20 cellular contexts compared by ENCODE assay signal in the genomic region with DNA sequence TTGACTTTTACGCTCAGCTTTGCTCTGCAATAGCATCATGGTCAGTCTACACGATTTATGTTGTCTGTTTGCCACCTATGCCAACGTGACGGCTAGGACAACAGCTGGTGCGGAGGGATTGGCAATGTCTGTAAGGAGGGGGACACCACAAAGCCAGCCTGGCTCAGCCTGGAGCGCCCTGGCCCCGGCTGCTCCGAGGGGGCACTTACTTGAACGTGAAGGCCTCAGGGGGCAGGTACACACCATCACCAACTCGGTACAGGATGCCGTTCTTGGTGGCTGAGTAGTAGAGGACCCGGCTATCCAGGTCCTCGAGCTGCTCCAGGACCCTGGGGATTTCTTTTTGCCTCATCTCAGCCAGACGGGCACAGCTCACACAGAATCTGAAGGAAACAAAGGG. TPM values are rescaled to one million over a fixed set of nuclear protein-coding genes. Genes with fewer than 3 reads are reported as not detected.
A peak's percentile ranks its signal among the peaks of the same experiment; 100 is the strongest.
DNase-seq lines count a peak whose midpoint lies in the region; ATAC-seq lines count a peak whose summit lies in the region.
"Had no signal": no experiment of that assay in that cellular context is flagged by ENCODE, and none has a peak within 500 bp of the region (broad histone marks: within the 10 kb centered on the region; RNA-seq: fewer than 3 reads in every experiment).

No MANE protein-coding gene starts in this region.

- no peaks in the 10 kb centered on the region for H3K9me3 Mint-ChIP-seq in activated naive CD4-positive, alpha-beta T cell treated with anti-CD3 and anti-CD28 coated beads, Interleukin-2, amount 50 U/mL, for 24 hours
- H3K9me3 Mint-ChIP-seq in CD8-positive, alpha-beta memory T cell: no peaks in the 10 kb centered on the region
- no peaks in the 10 kb centered on the region for H3K9me3 Mint-ChIP-seq in activated T-helper 17 cell treated with anti-CD3 and anti-CD28 coated beads, Interleukin-2, amount 50 U/mL, for 72 hours
- H3K9me3 Mint-ChIP-seq in naive thymus-derived CD8-positive, alpha-beta T cell: no peaks in the 10 kb centered on the region
- H3K9me3 Mint-ChIP-seq: HFFc6 had no signal

- peaks cover 44% of the 10 kb centered on the region for H3K4me1 ChIP-seq in CD8-positive, alpha-beta memory T cell (ENCODE audit: insufficient read depth, low read length)
- H3K4me1 ChIP-seq: SJCRH30 had no signal

- H3K27ac Mint-ChIP-seq in activated naive CD4-positive, alpha-beta T cell treated with anti-CD3 and anti-CD28 coated beads, Interleukin-2, amount 50 U/mL, for 24 hours: peak overlapping the region; percentile 59
- peak overlapping the region in 7 of 8 donors; percentile 43 to 100 (median 63) for H3K27ac Mint-ChIP-seq in CD8-positive, alpha-beta memory T cell
- H3K27ac Mint-ChIP-seq in activated T-helper 17 cell treated with anti-CD3 and anti-CD28 coated beads, Interleukin-2, amount 50 U/mL, for 72 hours: peak overlapping the region; percentile 74
- H3K27ac Mint-ChIP-seq in naive thymus-derived CD8-positive, alpha-beta T cell: peak overlapping the region in 9 of 10 donors; percentile 34 to 100 (median 80)
- H3K27ac Mint-ChIP-seq: HFFc6 had no signal

- H3K27ac ChIP-seq in CD8-positive, alpha-beta memory T cell (ENCODE audit: low read depth, low read length): no peak overlapping the region
- H3K27ac ChIP-seq: KMS-11, RWPE1, SJCRH30 had no signal

- peaks cover 22% of the 10 kb centered on the region for H3K36me3 Mint-ChIP-seq in activated naive CD4-positive, alpha-beta T cell treated with anti-CD3 and anti-CD28 coated beads, Interleukin-2, amount 50 U/mL, for 24 hours
- H3K36me3 Mint-ChIP-seq in CD8-positive, alpha-beta memory T cell: peaks cover 11 to 75% (median 19%) of the 10 kb centered on the region in 3 donors
- peaks cover 100% of the 10 kb centered on the region for H3K36me3 Mint-ChIP-seq in activated T-helper 17 cell treated with anti-CD3 and anti-CD28 coated beads, Interleukin-2, amount 50 U/mL, for 72 hours (ENCODE audit: low read depth)
- H3K36me3 Mint-ChIP-seq in naive thymus-derived CD8-positive, alpha-beta T cell: peaks cover 5 to 70% (median 40%) of the 10 kb centered on the region in 3 donors

- no peaks in the 10 kb centered on the region for H3K9me3 ChIP-seq in CD8-positive, alpha-beta memory T cell (ENCODE audit: low read length)
- H3K9me3 ChIP-seq: SJCRH30 had no signal

- CTCF ChIA-PET in CD8-positive, alpha-beta memory T cell (lab: Charles Lee): no interaction called here

- no peak for ATAC-seq in activated T-helper 17 cell treated with anti-CD3 and anti-CD28 coated beads, Interleukin-2, amount 50 U/mL, for 72 hours (replicated peaks)
- ATAC-seq in naive thymus-derived CD8-positive, alpha-beta T cell: no peak
- ATAC-seq in HG03457 (IDR thresholded peaks at IDR 0.05; ENCODE audit: unreplicated experiment): no peak
- no peak for ATAC-seq in HG03571 (IDR thresholded peaks at IDR 0.05; ENCODE audit: unreplicated experiment)

- POLR2A ChIA-PET in CD8-positive, alpha-beta memory T cell (lab: Charles Lee): no interaction called here
- POLR2A ChIA-PET in naive thymus-derived CD8-positive, alpha-beta T cell (lab: Charles Lee): no interaction called here

- no peak overlapping the region for H3K4me3 Mint-ChIP-seq in activated naive CD4-positive, alpha-beta T cell treated with anti-CD3 and anti-CD28 coated beads, Interleukin-2, amount 50 U/mL, for 24 hours
- no peak overlapping the region for H3K4me3 Mint-ChIP-seq in CD8-positive, alpha-beta memory T cell
- H3K4me3 Mint-ChIP-seq in activated T-helper 17 cell treated with anti-CD3 and anti-CD28 coated beads, Interleukin-2, amount 50 U/mL, for 72 hours: no peak overlapping the region
- no peak overlapping the region for H3K4me3 Mint-ChIP-seq in naive thymus-derived CD8-positive, alpha-beta T cell
- H3K4me3 Mint-ChIP-seq: HFFc6 had no signal

- DNase-seq in activated naive CD4-positive, alpha-beta T cell (lab: John Stamatoyannopoulos, UW): no peak
- no peak for DNase-seq in CD8-positive, alpha-beta memory T cell
- no peak for DNase-seq in naive thymus-derived CD8-positive, alpha-beta T cell
- DNase-seq in superior temporal gyrus (ENCODE audit: extremely low spot score): no peak
- DNase-seq: DMS153, HFFc6, NCI-H1048, NCI-H1436 treated with DMSO at 0.1 percent for 48 hours, NCI-H2081, NCI-H774, SJCRH30 had no signal

- peaks cover 30% of the 10 kb centered on the region for H3K4me1 Mint-ChIP-seq in activated naive CD4-positive, alpha-beta T cell treated with anti-CD3 and anti-CD28 coated beads, Interleukin-2, amount 50 U/mL, for 24 hours
- H3K4me1 Mint-ChIP-seq in CD8-positive, alpha-beta memory T cell: peaks cover 31 to 48% (median 45%) of the 10 kb centered on the region in 3 donors
- peaks cover 8% of the 10 kb centered on the region for H3K4me1 Mint-ChIP-seq in activated T-helper 17 cell treated with anti-CD3 and anti-CD28 coated beads, Interleukin-2, amount 50 U/mL, for 72 hours
- peaks cover 12 to 45% (median 29%) of the 10 kb centered on the region in 4 donors for H3K4me1 Mint-ChIP-seq in naive thymus-derived CD8-positive, alpha-beta T cell

- H3K36me3 ChIP-seq in CD8-positive, alpha-beta memory T cell (ENCODE audit: insufficient read depth, low read length): peaks cover 55% of the 10 kb centered on the region

- H3K27me3 ChIP-seq in CD8-positive, alpha-beta memory T cell (ENCODE audit: insufficient read depth, low read length, poor library complexity, severe bottlenecking): no peaks in the 10 kb centered on the region
- H3K27me3 ChIP-seq: SJCRH30 had no signal

- H3K4me3 ChIP-seq in CD8-positive, alpha-beta memory T cell (ENCODE audit: low read length): no peak overlapping the region
- H3K4me3 ChIP-seq: SJCRH30 had no signal

- no peaks in the 10 kb centered on the region for H3K27me3 Mint-ChIP-seq in activated naive CD4-positive, alpha-beta T cell treated with anti-CD3 and anti-CD28 coated beads, Interleukin-2, amount 50 U/mL, for 24 hours
- H3K27me3 Mint-ChIP-seq in CD8-positive, alpha-beta memory T cell: no peaks in the 10 kb centered on the region
- no peaks in the 10 kb centered on the region for H3K27me3 Mint-ChIP-seq in activated T-helper 17 cell treated with anti-CD3 and anti-CD28 coated beads, Interleukin-2, amount 50 U/mL, for 72 hours
- no peaks in the 10 kb centered on the region for H3K27me3 Mint-ChIP-seq in naive thymus-derived CD8-positive, alpha-beta T cell

RNA-seq across cellular contexts. Expression of a gene that starts 26.4 kb away (rescaled TPM):
- total RNA-seq in CD8-positive, alpha-beta memory T cell: 100 to 1,000 TPM; 336 to 348 TPM
- 259 TPM for polyA plus RNA-seq in CD8-positive, alpha-beta memory T cell
- 100 to 1,000 TPM; 174 to 235 TPM for total RNA-seq in activated T-helper 17 cell treated with anti-CD3 and anti-CD28 coated beads, Interleukin-2, amount 50 U/mL, for 72 hours
- total RNA-seq in naive thymus-derived CD8-positive, alpha-beta T cell: 100 to 1,000 TPM; 363 to 378 TPM
- polyA plus RNA-seq in naive thymus-derived CD8-positive, alpha-beta T cell: 100 to 1,000 TPM; 226 to 282 (median 269) TPM

RNA-seq across cellular contexts. Expression of a gene that starts 34.6 kb away (rescaled TPM):
- total RNA-seq in CD8-positive, alpha-beta memory T cell: 10 to 100 TPM; 53.7 to 58.1 TPM
- 7.4 TPM for polyA plus RNA-seq in CD8-positive, alpha-beta memory T cell
- total RNA-seq in activated T-helper 17 cell treated with anti-CD3 and anti-CD28 coated beads, Interleukin-2, amount 50 U/mL, for 72 hours: 100 to 1,000 TPM; 114 to 237 TPM
- 10 to 100 TPM; 61.4 to 68.0 TPM for total RNA-seq in naive thymus-derived CD8-positive, alpha-beta T cell
- polyA plus RNA-seq in naive thymus-derived CD8-positive, alpha-beta T cell: 1 to 10 TPM; 2.2 to 4.2 (median 2.9) TPM

RNA-seq across cellular contexts. Expression of a gene that starts 40.0 kb away (rescaled TPM):
- total RNA-seq in CD8-positive, alpha-beta memory T cell: 100 to 1,000 TPM; 273 to 284 TPM
- 47.4 TPM for polyA plus RNA-seq in CD8-positive, alpha-beta memory T cell
- 100 to 1,000 TPM; 205 to 372 TPM for total RNA-seq in activated T-helper 17 cell treated with anti-CD3 and anti-CD28 coated beads, Interleukin-2, amount 50 U/mL, for 72 hours
- total RNA-seq in naive thymus-derived CD8-positive, alpha-beta T cell: 100 to 1,000 TPM; 109 to 122 TPM
- polyA plus RNA-seq in naive thymus-derived CD8-positive, alpha-beta T cell: 10 to 100 TPM; 15.7 to 42.7 (median 25.8) TPM

RNA-seq across cellular contexts. Expression of a gene that starts 43.7 kb away (rescaled TPM):
- total RNA-seq in CD8-positive, alpha-beta memory T cell: 1 to 10 TPM; 6.6 to 7.7 TPM
- 0.35 TPM for polyA plus RNA-seq in CD8-positive, alpha-beta memory T cell
- 10 to 100 TPM in 1 of 2 donors, 1 to 10 TPM in 1; 5.7 to 47.0 TPM for total RNA-seq in activated T-helper 17 cell treated with anti-CD3 and anti-CD28 coated beads, Interleukin-2, amount 50 U/mL, for 72 hours
- total RNA-seq in naive thymus-derived CD8-positive, alpha-beta T cell: 1 to 10 TPM; 1.3 to 1.8 TPM
- under 1 TPM; 0.54 to 0.82 (median 0.65) TPM for polyA plus RNA-seq in naive thymus-derived CD8-positive, alpha-beta T cell
- total RNA-seq: H1, M059J, NCI-H460, SJCRH30 had no signal

RNA-seq across cellular contexts. Expression of a gene that starts 48.6 kb away (rescaled TPM):
- total RNA-seq in CD8-positive, alpha-beta memory T cell: 100 to 1,000 TPM; 307 to 325 TPM
- 142 TPM for polyA plus RNA-seq in CD8-positive, alpha-beta memory T cell
- total RNA-seq in activated T-helper 17 cell treated with anti-CD3 and anti-CD28 coated beads, Interleukin-2, amount 50 U/mL, for 72 hours: 100 to 1,000 TPM; 300 to 434 TPM
- total RNA-seq in naive thymus-derived CD8-positive, alpha-beta T cell: 100 to 1,000 TPM; 228 to 231 TPM
- polyA plus RNA-seq in naive thymus-derived CD8-positive, alpha-beta T cell: 100 to 1,000 TPM in 2 of 3 donors, 10 to 100 TPM in 1; 93.7 to 146 (median 142) TPM
